1 cellular context compared by ENCODE assay signal in genomic region chr16:10922328-10923145, GRCh38.
TF ChIP-seq lines count a peak whose summit lies in the region.

No MANE protein-coding gene starts in this region.

TF ChIP-seq in K562, 482 proteins besides CTCF, POLR2A, EP300 and RAD21 (continues in another document):
- no peak for TF ChIP-seq RFX5 (IDR thresholded peaks at IDR 0.05; ENCODE audit: low read depth, low read length)
- TF ChIP-seq ZFP36 (IDR thresholded peaks at IDR 0.05; ENCODE audit: low read depth, low read length, partially characterized antibody) = peak; percentile 60
- no peak for TF ChIP-seq NR2C2 (CRISPR knock-in tag; IDR thresholded peaks at IDR 0.05)
- no peak for TF ChIP-seq NR2C2 (tag; IDR thresholded peaks at IDR 0.05)
- TF ChIP-seq HMGXB4 (CRISPR knock-in tag; IDR thresholded peaks at IDR 0.05) = no peak
- no peak for TF ChIP-seq ZNF354B (CRISPR knock-in tag; IDR thresholded peaks at IDR 0.05)
- no peak for TF ChIP-seq RBM15 (IDR thresholded peaks at IDR 0.05; ENCODE audit: insufficient read depth, low read length)
- TF ChIP-seq UBTF (IDR thresholded peaks at IDR 0.05; ENCODE audit: borderline replicate concordance in 1 of 2, low read depth in 2 of 2, low read length in 2 of 2) = no peak
- peak; percentile 91 for TF ChIP-seq BCOR (IDR thresholded peaks at IDR 0.05)
- TF ChIP-seq LCOR (CRISPR knock-in tag; IDR thresholded peaks at IDR 0.05) = no peak
- no peak for TF ChIP-seq BHLHE40 (IDR thresholded peaks at IDR 0.05; ENCODE audit: low read length)
- no peak for TF ChIP-seq ZNF274 (IDR thresholded peaks at IDR 0.05; ENCODE audit: borderline replicate concordance, low read depth, low read length)
- TF ChIP-seq CTBP1 (IDR thresholded peaks at IDR 0.05; ENCODE audit: borderline replicate concordance) = no peak
- TF ChIP-seq NBN (IDR thresholded peaks at IDR 0.05; ENCODE audit: low read depth) = no peak
- TF ChIP-seq PHF8 (IDR thresholded peaks at IDR 0.05; ENCODE audit: borderline replicate concordance, low read length) = no peak
- no peak for TF ChIP-seq KDM1A (IDR thresholded peaks at IDR 0.05)
- no peak for TF ChIP-seq ESRRA (IDR thresholded peaks at IDR 0.05; ENCODE audit: borderline replicate concordance, low read depth)
- TF ChIP-seq RREB1 (CRISPR knock-in tag; IDR thresholded peaks at IDR 0.05) = no peak
- TF ChIP-seq ZNF175 (CRISPR knock-in tag; IDR thresholded peaks at IDR 0.05; ENCODE audit: low read depth) = no peak
- TF ChIP-seq ADNP (tag; IDR thresholded peaks at IDR 0.05) = peak; percentile 66; the same call in 1 of the 2 replicates
- TF ChIP-seq E2F4 (CRISPR knock-in tag; IDR thresholded peaks at IDR 0.05; ENCODE audit: low read depth) = no peak
- no peak for TF ChIP-seq DLX4 (CRISPR knock-in tag; IDR thresholded peaks at IDR 0.05)
- TF ChIP-seq ZBTB11 (CRISPR knock-in tag; IDR thresholded peaks at IDR 0.05) = no peak
- TF ChIP-seq NONO (IDR thresholded peaks at IDR 0.05; ENCODE audit: low read depth in 2 of 2, low read length in 1 of 2) = no peak
- no peak for TF ChIP-seq PRMT5 (CRISPR knock-in tag; IDR thresholded peaks at IDR 0.05)
- TF ChIP-seq CHD1 (IDR thresholded peaks at IDR 0.05; ENCODE audit: low read length) = no peak
- no peak for TF ChIP-seq FOXA3 (CRISPR knock-in tag; conservative IDR thresholded peaks at IDR 0.05 in 1 of 2, IDR thresholded peaks at IDR 0.05 in 1 of 2)
- no peak for TF ChIP-seq REST (CRISPR knock-in tag; IDR thresholded peaks at IDR 0.05; ENCODE audit: low read depth)
- peak; percentile 28; the same call in 1 of the 2 replicates for TF ChIP-seq HDAC2 (IDR thresholded peaks at IDR 0.05)
- no peak for TF ChIP-seq TEAD1 (CRISPR knock-in tag; IDR thresholded peaks at IDR 0.05)
- TF ChIP-seq ILF3 (IDR thresholded peaks at IDR 0.05; ENCODE audit: borderline replicate concordance) = no peak
- no peak for TF ChIP-seq YY1 (IDR thresholded peaks at IDR 0.05; ENCODE audit: borderline replicate concordance in 1 of 3, control insufficient read depth in 1 of 3, extremely low read depth in 1 of 3, insufficient read depth in 3 of 3, insufficient read length in 1 of 3, insufficient replicate concordance in 2 of 3, low read depth in 1 of 3, low read length in 2 of 3)
- peak; percentile 39; the same call in 1 of the 2 replicates for TF ChIP-seq SMARCA5 (IDR thresholded peaks at IDR 0.05)
- no peak for TF ChIP-seq NR3C1 (CRISPR knock-in tag; IDR thresholded peaks at IDR 0.05)
- TF ChIP-seq GATAD2A (IDR thresholded peaks at IDR 0.05) = no peak
- no peak for TF ChIP-seq GATAD2B (IDR thresholded peaks at IDR 0.05; ENCODE audit: borderline replicate concordance)
- TF ChIP-seq FIP1L1 (IDR thresholded peaks at IDR 0.05; ENCODE audit: low read depth, low read length, poor library complexity, severe bottlenecking) = no peak
- TF ChIP-seq TEAD4 (IDR thresholded peaks at IDR 0.05; ENCODE audit: low read length) = no peak
- no peak for TF ChIP-seq TEAD4 (CRISPR knock-in tag; IDR thresholded peaks at IDR 0.05; ENCODE audit: borderline replicate concordance)
- TF ChIP-seq PHTF2 (CRISPR knock-in tag; IDR thresholded peaks at IDR 0.05) = no peak
- no peak for TF ChIP-seq HSF4 (CRISPR knock-in tag; IDR thresholded peaks at IDR 0.05; ENCODE audit: borderline replicate concordance)
- TF ChIP-seq BCLAF1 (IDR thresholded peaks at IDR 0.05; ENCODE audit: borderline replicate concordance in 1 of 2, control insufficient read depth in 1 of 2, low read depth in 2 of 2, low read length in 1 of 2) = no peak
